In the genomic region with DNA sequence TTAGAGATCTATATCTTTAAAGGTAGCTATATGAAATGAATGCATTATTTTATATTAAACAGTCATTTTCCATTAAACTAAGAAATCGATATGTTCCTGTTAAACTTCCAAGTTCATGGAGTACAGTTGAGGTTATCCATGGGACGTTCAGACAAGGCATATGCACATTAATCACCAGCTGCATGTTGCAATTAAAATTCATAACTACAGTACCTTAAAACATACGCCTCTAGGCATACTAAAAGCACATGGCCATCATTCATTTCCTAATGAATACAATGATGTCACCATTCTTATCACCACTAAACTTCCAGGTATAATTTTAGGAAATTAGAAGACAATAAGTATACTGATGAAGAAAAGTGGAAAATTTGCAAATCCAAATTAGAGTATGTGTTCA, we compare ENCODE assay signal across 24 cellular contexts.
"Had no signal": no experiment of that assay in that cellular context is flagged by ENCODE, and none has a peak within 500 bp of the region (broad histone marks: within the 10 kb centered on the region; RNA-seq: fewer than 3 reads in every experiment).

No MANE protein-coding gene starts in this region.

- H3K27ac ChIP-seq: coronary artery, gastrocnemius medialis, heart right ventricle, neural progenitor cell, pancreas, psoas muscle, spleen, testis, tibial nerve had no signal

- H3K27me3 ChIP-seq: gastrocnemius medialis, heart right ventricle, neural progenitor cell, pancreas, spleen, testis, tibial nerve had no signal

- H3K4me3 ChIP-seq: coronary artery, gastrocnemius medialis, heart right ventricle, mucosa of descending colon, neural progenitor cell, pancreas, psoas muscle, spleen, testis, tibial nerve had no signal

- H3K36me3 ChIP-seq: gastrocnemius medialis, heart right ventricle, neural progenitor cell, pancreas, spleen, tibial nerve had no signal

- H3K4me1 ChIP-seq: gastrocnemius medialis, heart right ventricle, neural progenitor cell, pancreas, psoas muscle, spleen, testis, tibial nerve had no signal

- H3K9me3 Mint-ChIP-seq: neural progenitor cell had no signal

- H3K27me3 Mint-ChIP-seq: natural killer cell treated with Interleukin-12 subunit alpha and Interleukin-12 subunit beta and Interleukin-15 and Interleukin-18, amount 100 ng/mL, for 72 hours; stimulated activated memory B cell treated with anti-CD40 and anti-IgM and Interleukin-4, amounts not matched to agents 10 μg/mL and 1 μg/mL and 100 μg/mL, for 72 hours; stimulated activated naive CD8-positive, alpha-beta T cell treated with anti-CD3 and anti-CD28 coated beads, Interleukin-15, Interleukin-2, amounts not matched to agents 100 ng/mL and 50 ng/mL, for 24 hours had no signal

- H3K4me3 Mint-ChIP-seq: endodermal cell; natural killer cell treated with Interleukin-12 subunit alpha and Interleukin-12 subunit beta and Interleukin-15 and Interleukin-18, amount 100 ng/mL, for 72 hours; neural progenitor cell; stimulated activated memory B cell treated with anti-CD40 and anti-IgM and Interleukin-4, amounts not matched to agents 10 μg/mL and 1 μg/mL and 100 μg/mL, for 72 hours; stimulated activated naive CD8-positive, alpha-beta T cell treated with anti-CD3 and anti-CD28 coated beads, Interleukin-15, Interleukin-2, amounts not matched to agents 100 ng/mL and 50 ng/mL, for 24 hours had no signal

- H3K9me3 ChIP-seq: gastrocnemius medialis, mucosa of descending colon, pancreas, psoas muscle, testis, tibial nerve had no signal

- H3K27ac Mint-ChIP-seq: endodermal cell; natural killer cell treated with Interleukin-12 subunit alpha and Interleukin-12 subunit beta and Interleukin-15 and Interleukin-18, amount 100 ng/mL, for 72 hours; neural progenitor cell; stimulated activated memory B cell treated with anti-CD40 and anti-IgM and Interleukin-4, amounts not matched to agents 10 μg/mL and 1 μg/mL and 100 μg/mL, for 72 hours; stimulated activated naive CD8-positive, alpha-beta T cell treated with anti-CD3 and anti-CD28 coated beads, Interleukin-15, Interleukin-2, amounts not matched to agents 100 ng/mL and 50 ng/mL, for 24 hours had no signal

- DNase-seq: effector CD4-positive, alpha-beta T cell; endodermal cell; gastrocnemius medialis; heart right ventricle; islet precursor cell; mucosa of descending colon; nucleus accumbens; pancreas; psoas muscle; retina; spleen; stimulated activated CD4-positive, alpha-beta T cell treated with anti-CD3 and anti-CD28 coated beads, Interleukin-15, amount 100 ng/mL, for 24 hours; stimulated activated CD4-positive, alpha-beta T cell treated with anti-CD3 and anti-CD28 coated beads, Interleukin-1b, Interleukin-23, amount 100 ng/mL, for 48 hours; stimulated activated CD4-positive, alpha-beta T cell treated with anti-CD3 and anti-CD28 coated beads, Interleukin-4, amount 100 ng/mL, for 24 hours; testis had no signal

- H3K4me1 Mint-ChIP-seq: endodermal cell; neural progenitor cell; stimulated activated memory B cell treated with anti-CD40 and anti-IgM and Interleukin-4, amounts not matched to agents 10 μg/mL and 1 μg/mL and 100 μg/mL, for 72 hours had no signal

- ATAC-seq: esophagus mucosa; gastrocnemius medialis; heart right ventricle; left lobe of liver; mucosa of descending colon; natural killer cell treated with Interleukin-12 subunit alpha and Interleukin-12 subunit beta and Interleukin-15 and Interleukin-18, amount 100 ng/mL, for 72 hours; pancreas; psoas muscle; sciatic nerve; stimulated activated memory B cell treated with anti-CD40 and anti-IgM and Interleukin-4, amounts not matched to agents 10 μg/mL and 1 μg/mL and 100 μg/mL, for 72 hours had no signal

- H3K36me3 Mint-ChIP-seq: natural killer cell treated with Interleukin-12 subunit alpha and Interleukin-12 subunit beta and Interleukin-15 and Interleukin-18, amount 100 ng/mL, for 72 hours; neural progenitor cell; stimulated activated memory B cell treated with anti-CD40 and anti-IgM and Interleukin-4, amounts not matched to agents 10 μg/mL and 1 μg/mL and 100 μg/mL, for 72 hours had no signal
